In the genomic region with DNA sequence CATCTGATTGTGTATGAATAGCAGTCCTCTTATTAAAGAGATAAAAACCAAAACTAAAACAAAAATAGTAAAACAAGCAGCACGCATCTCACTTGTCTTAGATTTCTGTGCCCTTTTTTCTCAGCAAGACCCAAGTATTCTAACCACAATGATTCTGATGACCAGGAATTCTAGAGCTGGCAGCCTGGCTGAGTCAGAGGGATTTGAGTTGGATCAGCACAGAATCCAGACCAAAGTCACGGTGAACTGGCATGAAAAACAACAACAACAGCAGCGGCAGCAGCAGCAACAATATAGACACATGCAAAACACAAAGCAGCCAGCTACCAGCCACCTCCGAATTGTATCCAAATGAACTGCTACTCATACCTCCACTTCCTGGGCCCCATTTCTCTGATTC, we compare ENCODE assay signal across 17 cellular contexts.
DNase-seq lines count a peak whose midpoint lies in the region; ATAC-seq and TF ChIP-seq lines count a peak whose summit lies in the region.
"Had no signal": no experiment of that assay in that cellular context is flagged by ENCODE, and none has a peak within 500 bp of the region (broad histone marks: within the 10 kb centered on the region; RNA-seq: fewer than 3 reads in every experiment).

No MANE protein-coding gene starts in this region.

- H3K4me1 ChIP-seq in GM23248 (ENCODE audit: insufficient read depth) = peaks cover 12% of the 10 kb centered on the region
- no peaks in the 10 kb centered on the region for H3K4me1 ChIP-seq in SK-N-SH (ENCODE audit: control insufficient read depth in 1 of 2, insufficient read depth in 2 of 2, low read depth in 1 of 2, low read length in 1 of 2)
- peaks cover 23% of the 10 kb centered on the region for H3K4me1 ChIP-seq in psoas muscle

- peak; percentile 83 for DNase-seq in GM23248
- no peak for DNase-seq in SK-N-SH
- peak; percentile 69 for DNase-seq in epithelial cell of esophagus (ENCODE audit: low read depth)
- DNase-seq in psoas muscle = no peak
- no peak for DNase-seq in NCI-H345 treated with DMSO at 0.1 percent for 48 hours (lab: John Stamatoyannopoulos, UW; ENCODE audit: unreplicated experiment)
- no peak for DNase-seq in NCI-H510A (lab: John Stamatoyannopoulos, UW)
- DNase-seq: activated CD4-positive, alpha-beta T cell treated with anti-CD3 and anti-CD28 coated beads, Interleukin-2, amount 50 U/mL, for 1 hour; activated naive CD4-positive, alpha-beta T cell; CD4-positive, alpha-beta T cell; NCI-H1092 treated with DMSO at 0.1 percent for 48 hours; NCI-H524 treated with DMSO at 0.1 percent for 48 hours; stimulated activated CD4-positive, alpha-beta T cell treated with anti-CD3 and anti-CD28 coated beads, Interleukin-2, amount 100 ng/mL, for 24 hours; stimulated activated naive CD4-positive, alpha-beta T cell treated with Interleukin-2 at 50 U/mL for 16 hours had no signal

- POLR2A ChIA-PET in SK-N-SH (lab: Yijun Ruan, JAX) = no interaction called here

- CTCF ChIA-PET in SK-N-SH (lab: Yijun Ruan, JAX) = interaction anchor here (1.1 kb wide), 1 partner anchor 294 kb away, joined by 3 read pairs; no protein-coding TSS in a partner anchor

- WGBS in GM23248 (ENCODE audit: low coverage in 1 of 2, low lambda C conversion rate in 2 of 2, missing lambda C conversion rate in 2 of 2), 2 experiments = 30% methylated on average over 4 of the region's 4 CpGs
- 38% methylated on average over 4 of the region's 4 CpGs for WGBS in SK-N-SH (ENCODE audit: low lambda C conversion rate)
- 39 to 56% (median 42%) methylated on average over 4 of the region's 4 CpGs for WGBS in psoas muscle, 3 donors

- H3K9me3 ChIP-seq in GM23248 (ENCODE audit: low read depth) = no peaks in the 10 kb centered on the region
- H3K9me3 ChIP-seq in SK-N-SH = no peaks in the 10 kb centered on the region
- H3K9me3 ChIP-seq in psoas muscle = no peaks in the 10 kb centered on the region

- H3K27me3 ChIP-seq in GM23248 (replicated peaks; ENCODE audit: insufficient read depth) (no peaks in the 10 kb centered on the region), SK-N-SH (ENCODE audit: insufficient read depth) (no peaks in the 10 kb centered on the region), psoas muscle (ENCODE audit: insufficient read depth in 3 of 3, low read length in 2 of 3) (no peaks in the 10 kb centered on the region)
- H3K27me3 ChIP-seq: hepatocyte had no signal

- peak overlapping the region; percentile 67 for H2AFZ ChIP-seq in GM23248
- 0 out of 2 replicates have a peak overlapping the region, but pooled peaks have one; percentile 17 for H2AFZ ChIP-seq in SK-N-SH (ENCODE audit: low read depth)
- H2AFZ ChIP-seq: hepatocyte had no signal

- in situ Hi-C loops in GM23248 (cut with MboI) = no loop called here

- no peak for TF ChIP-seq CTCF in SK-N-SH (IDR thresholded peaks at IDR 0.05)
- TF ChIP-seq CTCF in epithelial cell of esophagus (IDR thresholded peaks at IDR 0.05; ENCODE audit: insufficient read depth, low read depth, low read length, missing control alignments) = no peak
- TF ChIP-seq CTCF in psoas muscle (IDR thresholded peaks at IDR 0.05) = no peak

- H3K79me2 ChIP-seq in GM23248 (ENCODE audit: insufficient read depth) = no peaks in the 10 kb centered on the region
- H3K79me2 ChIP-seq in SK-N-SH (ENCODE audit: insufficient read depth) = no peaks in the 10 kb centered on the region
- H3K79me2 ChIP-seq: hepatocyte had no signal

- H3F3A ChIP-seq in GM23248 (ENCODE audit: insufficient read depth) = peaks cover 4% of the 10 kb centered on the region
- H3F3A ChIP-seq in SK-N-SH (replicated peaks; ENCODE audit: insufficient read depth) = no peaks in the 10 kb centered on the region

- H3K9ac ChIP-seq in GM23248 = peak overlapping the region; percentile 45
- no peak overlapping the region for H3K9ac ChIP-seq in SK-N-SH

- H3K9me2 ChIP-seq in GM23248 (ENCODE audit: insufficient read depth) (no peaks in the 10 kb centered on the region), SK-N-SH (no peaks in the 10 kb centered on the region)

- no peaks in the 10 kb centered on the region for H4K20me1 ChIP-seq in GM23248 (ENCODE audit: insufficient read depth)
- H4K20me1 ChIP-seq in SK-N-SH (ENCODE audit: insufficient read depth) = no peaks in the 10 kb centered on the region

- no peak for TF ChIP-seq EP300 in SK-N-SH (IDR thresholded peaks at IDR 0.05; ENCODE audit: borderline replicate concordance in 1 of 2, low read depth in 1 of 2, low read length in 1 of 2)

- peak overlapping the region; percentile 78 for H3K4me2 ChIP-seq in GM23248 (ENCODE audit: unreplicated experiment)
- H3K4me2 ChIP-seq in SK-N-SH = peak overlapping the region; percentile 64
- H3K4me2 ChIP-seq: hepatocyte had no signal

- intact Hi-C loops in psoas muscle (cut with DNase I) = loop anchor here (5.0 to 10.0 kb wide), 3 partner anchors 157 to 429 kb away; no protein-coding TSS in a partner anchor

- H3K27ac ChIP-seq in GM23248 (peak overlapping the region; percentile 33; the same call in 1 of the 2 replicates), SK-N-SH (ENCODE audit: low read depth in 2 of 2, low read length in 1 of 2) (peak overlapping the region in 1 of 2 experiments; percentile 3; a peak in 1 of 4 replicates), psoas muscle (peak overlapping the region; percentile 39)
- H3K27ac ChIP-seq: hepatocyte, SK-N-MC had no signal

- H3K36me3 ChIP-seq in GM23248 (ENCODE audit: low read depth) (no peaks in the 10 kb centered on the region), SK-N-SH (replicated peaks in 1 of 2; ENCODE audit: control insufficient read depth in 1 of 2, insufficient read depth in 2 of 2, low read length in 1 of 2) (no peaks in the 10 kb centered on the region), psoas muscle (ENCODE audit: insufficient read depth in 1 of 2, low read depth in 1 of 2) (no peaks in the 10 kb centered on the region)

- ATAC-seq in psoas muscle = no peak
- ATAC-seq in HG02981 (IDR thresholded peaks at IDR 0.05; ENCODE audit: unreplicated experiment) = no peak
- ATAC-seq in GM21381 (IDR thresholded peaks at IDR 0.05; ENCODE audit: unreplicated experiment) = no peak

- H3K4me3 ChIP-seq in GM23248 (peak overlapping the region; percentile 38), SK-N-SH (ENCODE audit: low read depth in 2 of 2, low read length in 1 of 2) (no peak overlapping the region), epithelial cell of esophagus (ENCODE audit: low read length) (no peak overlapping the region), psoas muscle (no peak overlapping the region)
- H3K4me3 ChIP-seq: hepatocyte, SK-N-MC had no signal

- no peak for TF ChIP-seq RAD21 in SK-N-SH (IDR thresholded peaks at IDR 0.05; ENCODE audit: low read length)

TF ChIP-seq in SK-N-SH, 30 proteins besides CTCF, POLR2A, EP300 and RAD21 (continues in another document):
- TF ChIP-seq RFX5 (IDR thresholded peaks at IDR 0.05; ENCODE audit: low read length) = no peak
- TF ChIP-seq MEF2A (IDR thresholded peaks at IDR 0.05; ENCODE audit: borderline replicate concordance, low read depth) = no peak
- TF ChIP-seq FOSL2 (IDR thresholded peaks at IDR 0.05; ENCODE audit: borderline replicate concordance, low read depth) = peak; percentile 68; the same call in 1 of the 2 replicates
- TF ChIP-seq TEAD4 (IDR thresholded peaks at IDR 0.05; ENCODE audit: borderline replicate concordance, insufficient read depth) = 0 out of 2 replicates have a peak, but pooled peaks have one; percentile 23
- peak; percentile 47 for TF ChIP-seq TCF12 (IDR thresholded peaks at IDR 0.05)
- TF ChIP-seq FOXM1 (IDR thresholded peaks at IDR 0.05; ENCODE audit: low read depth) = no peak
- TF ChIP-seq GABPA (IDR thresholded peaks at IDR 0.05; ENCODE audit: low read depth) = no peak
- TF ChIP-seq, protein P1, sequence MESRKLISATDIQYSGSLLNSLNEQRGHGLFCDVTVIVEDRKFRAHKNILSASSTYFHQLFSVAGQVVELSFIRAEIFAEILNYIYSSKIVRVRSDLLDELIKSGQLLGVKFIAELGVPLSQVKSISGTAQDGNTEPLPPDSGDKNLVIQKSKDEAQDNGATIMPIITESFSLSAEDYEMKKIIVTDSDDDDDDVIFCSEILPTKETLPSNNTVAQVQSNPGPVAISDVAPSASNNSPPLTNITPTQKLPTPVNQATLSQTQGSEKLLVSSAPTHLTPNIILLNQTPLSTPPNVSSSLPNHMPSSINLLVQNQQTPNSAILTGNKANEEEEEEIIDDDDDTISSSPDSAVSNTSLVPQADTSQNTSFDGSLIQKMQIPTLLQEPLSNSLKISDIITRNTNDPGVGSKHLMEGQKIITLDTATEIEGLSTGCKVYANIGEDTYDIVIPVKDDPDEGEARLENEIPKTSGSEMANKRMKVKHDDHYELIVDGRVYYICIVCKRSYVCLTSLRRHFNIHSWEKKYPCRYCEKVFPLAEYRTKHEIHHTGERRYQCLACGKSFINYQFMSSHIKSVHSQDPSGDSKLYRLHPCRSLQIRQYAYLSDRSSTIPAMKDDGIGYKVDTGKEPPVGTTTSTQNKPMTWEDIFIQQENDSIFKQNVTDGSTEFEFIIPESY (IDR thresholded peaks at IDR 0.05; ENCODE audit: borderline replicate concordance, low read depth) = no peak
- TF ChIP-seq CHD2 (IDR thresholded peaks at IDR 0.05; ENCODE audit: low read length, partially characterized antibody) = no peak
- TF ChIP-seq EZH2phosphoT487 (IDR thresholded peaks at IDR 0.05; ENCODE audit: borderline replicate concordance, low read depth) = no peak
- TF ChIP-seq FOXJ3 (CRISPR knock-in tag; IDR thresholded peaks at IDR 0.05) = no peak
- peak; percentile 27; the same call in 1 of the 2 replicates for TF ChIP-seq NFIC (IDR thresholded peaks at IDR 0.05; ENCODE audit: borderline replicate concordance)
- no peak for TF ChIP-seq MXI1 (IDR thresholded peaks at IDR 0.05; ENCODE audit: low read depth, low read length)
- TF ChIP-seq, protein P2, sequence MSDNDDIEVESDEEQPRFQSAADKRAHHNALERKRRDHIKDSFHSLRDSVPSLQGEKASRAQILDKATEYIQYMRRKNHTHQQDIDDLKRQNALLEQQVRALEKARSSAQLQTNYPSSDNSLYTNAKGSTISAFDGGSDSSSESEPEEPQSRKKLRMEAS (IDR thresholded peaks at IDR 0.05; ENCODE audit: low read depth) = 0 out of 2 replicates have a peak, but pooled peaks have one; percentile 13
- TF ChIP-seq, protein P3, sequence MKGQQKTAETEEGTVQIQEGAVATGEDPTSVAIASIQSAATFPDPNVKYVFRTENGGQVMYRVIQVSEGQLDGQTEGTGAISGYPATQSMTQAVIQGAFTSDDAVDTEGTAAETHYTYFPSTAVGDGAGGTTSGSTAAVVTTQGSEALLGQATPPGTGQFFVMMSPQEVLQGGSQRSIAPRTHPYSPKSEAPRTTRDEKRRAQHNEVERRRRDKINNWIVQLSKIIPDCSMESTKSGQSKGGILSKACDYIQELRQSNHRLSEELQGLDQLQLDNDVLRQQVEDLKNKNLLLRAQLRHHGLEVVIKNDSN (IDR thresholded peaks at IDR 0.05; ENCODE audit: borderline replicate concordance, low read depth) = no peak
- TF ChIP-seq NRF1 (IDR thresholded peaks at IDR 0.05; ENCODE audit: low read depth, low read length) = no peak
- no peak for TF ChIP-seq GATA2 (CRISPR knock-in tag; IDR thresholded peaks at IDR 0.05)
- TF ChIP-seq TAF1 (IDR thresholded peaks at IDR 0.05; ENCODE audit: borderline replicate concordance, low read depth, low read length) = no peak
- no peak for TF ChIP-seq POLR2AphosphoS5 (IDR thresholded peaks at IDR 0.05; ENCODE audit: low read depth, low read length)

Comparison
In these comparisons a context has a peak if more than half of its experiments do, and no peak if none do; other contexts are left out.
1. DNase-seq: peak in GM23248 (single experiment) and epithelial cell of esophagus (single experiment); none in SK-N-SH (single experiment), psoas muscle (0 of 2), NCI-H345 treated with DMSO at 0.1 percent for 48 hours (single experiment) and NCI-H510A (single experiment).